ENCODE assay signal across 17 cellular contexts in genomic region chr13:93786846-93787245, GRCh38.
"Had no signal": no experiment of that assay in that cellular context is flagged by ENCODE, and none has a peak within 500 bp of the region (broad histone marks: within the 10 kb centered on the region; RNA-seq: fewer than 3 reads in every experiment).

No MANE protein-coding gene starts in this region.

- ATAC-seq: activated CD8-positive, alpha-beta memory T cell treated with anti-CD3 and anti-CD28 coated beads, Interleukin-2, amount 10 ng/mL, durations not matched to agents 7 days and 5 days; gastrocnemius medialis; left ventricle myocardium superior; mucosa of descending colon; stimulated activated naive B cell treated with anti-CD40 and anti-IgM and Interleukin-4, amounts not matched to agents 10 μg/mL and 1 μg/mL and 100 μg/mL, for 72 hours; upper lobe of right lung had no signal

- H3K27ac ChIP-seq: brain microvascular endothelial cell, gastrocnemius medialis, upper lobe of right lung had no signal

- H3K4me1 ChIP-seq: gastrocnemius medialis, upper lobe of right lung had no signal

- DNase-seq: activated B cell treated with CpG ODN at 0.5 μM for 24 hours; activated CD4-positive, alpha-beta memory T cell treated with anti-CD3 and anti-CD28 coated beads, Interleukin-2, amount 10 ng/mL, durations not matched to agents 7 days and 5 days; activated CD4-positive, alpha-beta T cell treated with anti-CD3 and anti-CD28 coated beads for 4 hours; activated CD8-positive, alpha-beta memory T cell treated with anti-CD3 and anti-CD28 coated beads, Interleukin-2, amount 10 ng/mL, durations not matched to agents 7 days and 5 days; activated naive CD4-positive, alpha-beta T cell; activated naive CD8-positive, alpha-beta T cell treated with anti-CD3 and anti-CD28 coated beads for 36 hours; amygdala; brain microvascular endothelial cell; cortex of kidney; erythroblast; gastrocnemius medialis; head of caudate nucleus; left ventricle myocardium superior; mucosa of descending colon; naive B cell; stimulated activated naive B cell treated with anti-CD40 and anti-IgM and Interleukin-4, amounts not matched to agents 10 μg/mL and 1 μg/mL and 100 μg/mL, for 72 hours; upper lobe of right lung had no signal

- H3K36me3 ChIP-seq: brain microvascular endothelial cell, gastrocnemius medialis, upper lobe of right lung had no signal

- H3K9me3 ChIP-seq: gastrocnemius medialis, mucosa of descending colon, upper lobe of right lung had no signal

- H3K27me3 ChIP-seq: brain microvascular endothelial cell, gastrocnemius medialis, upper lobe of right lung had no signal

- H3K4me3 ChIP-seq: gastrocnemius medialis, mucosa of descending colon, upper lobe of right lung had no signal
